ENCODE assay signal across 8 cellular contexts in the genomic region with DNA sequence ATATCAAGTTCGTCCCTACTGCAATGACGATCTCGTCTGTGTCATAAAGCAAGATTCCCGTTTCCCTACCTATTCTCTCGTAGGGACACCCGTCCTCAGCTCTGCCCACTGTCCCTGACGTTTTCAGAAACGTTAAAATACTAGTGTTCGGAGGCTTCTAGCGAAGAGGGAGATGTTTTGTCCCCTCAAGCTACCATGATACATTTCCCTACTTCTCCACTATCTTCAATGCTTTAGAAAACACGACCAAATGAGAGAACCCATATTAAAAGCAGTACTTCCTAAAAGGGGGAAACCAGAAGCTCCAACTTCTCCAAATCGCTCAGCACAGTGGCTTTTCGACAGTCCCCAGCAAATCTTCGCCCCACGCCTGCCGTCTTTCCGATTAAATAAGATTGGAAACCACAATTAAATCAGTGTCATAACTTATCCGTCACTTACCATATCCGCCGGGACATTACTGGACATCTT. TPM values are rescaled to one million over a fixed set of nuclear protein-coding genes. Genes with fewer than 3 reads are reported as not detected.
DNase-seq lines count a peak whose midpoint lies in the region; ATAC-seq and TF ChIP-seq lines count a peak whose summit lies in the region.

No MANE protein-coding gene starts in this region.

- no peak for TF ChIP-seq POLR2A in gastroesophageal sphincter (IDR thresholded peaks at IDR 0.05)

- DNase-seq in NCI-H1092 treated with DMSO at 0.1 percent for 48 hours (lab: John Stamatoyannopoulos, UW): peak; percentile 42
- no peak for DNase-seq in NCI-H1092 (lab: John Stamatoyannopoulos, UW)
- peak; percentile 56 to 72 for DNase-seq in NCI-H526 (lab: John Stamatoyannopoulos, UW)
- no peak for DNase-seq in activated T-cell treated with anti-CD3 and anti-CD28 coated beads, Interleukin-2, amount 50 U/mL, for 4 hours
- DNase-seq in osteocyte (ENCODE audit: extremely low spot score, unreplicated experiment): no peak

- no peaks in the 10 kb centered on the region for H3K9me3 ChIP-seq in gastroesophageal sphincter

- H3K36me3 ChIP-seq in gastroesophageal sphincter: no peaks in the 10 kb centered on the region

- H3K4me3 ChIP-seq in gastroesophageal sphincter: peak overlapping the region; percentile 69 to 75

- peaks cover 2% of the 10 kb centered on the region for H3K36me3 Mint-ChIP-seq in activated T-cell treated with anti-CD3 and anti-CD28 coated beads, Interleukin-2, amount 50 U/mL, for 4 hours (ENCODE audit: insufficient read depth)
- H3K36me3 Mint-ChIP-seq in osteocyte (ENCODE audit: unreplicated experiment): no peaks in the 10 kb centered on the region

- no peak for TF ChIP-seq CTCF in gastroesophageal sphincter (IDR thresholded peaks at IDR 0.05)
- TF ChIP-seq CTCF in osteocyte (IDR thresholded peaks at IDR 0.05): no peak

- H3K4me1 Mint-ChIP-seq in activated T-cell treated with anti-CD3 and anti-CD28 coated beads, Interleukin-2, amount 50 U/mL, for 4 hours (ENCODE audit: low read depth): peaks cover 33% of the 10 kb centered on the region
- H3K4me1 Mint-ChIP-seq in osteocyte (ENCODE audit: unreplicated experiment): peaks cover 34% of the 10 kb centered on the region

- H3K9me3 Mint-ChIP-seq in activated T-cell treated with anti-CD3 and anti-CD28 coated beads, Interleukin-2, amount 50 U/mL, for 4 hours: no peaks in the 10 kb centered on the region
- no peaks in the 10 kb centered on the region for H3K9me3 Mint-ChIP-seq in osteocyte (ENCODE audit: unreplicated experiment)

- peaks cover 0 to 35% (median 4%) of the 10 kb centered on the region in 3 donors for H3K4me1 ChIP-seq in gastroesophageal sphincter

- WGBS in gastroesophageal sphincter (ENCODE audit: low coverage in 1 of 2), 2 donors: 0 to 1% methylated on average over 18 to 19 of the region's 20 CpGs

- H3K27me3 Mint-ChIP-seq in activated T-cell treated with anti-CD3 and anti-CD28 coated beads, Interleukin-2, amount 50 U/mL, for 4 hours (ENCODE audit: low read depth): no peaks in the 10 kb centered on the region
- H3K27me3 Mint-ChIP-seq in osteocyte (ENCODE audit: unreplicated experiment): no peaks in the 10 kb centered on the region

- ATAC-seq in activated T-cell treated with anti-CD3 and anti-CD28 coated beads, Interleukin-2, amount 50 U/mL, for 4 hours: peak; percentile 4 to 9
- ATAC-seq in gastroesophageal sphincter: no peak
- no peak for ATAC-seq in HG03139 (IDR thresholded peaks at IDR 0.05; ENCODE audit: unreplicated experiment)
- no peak for ATAC-seq in HG02759 (IDR thresholded peaks at IDR 0.05; ENCODE audit: unreplicated experiment)

- peak overlapping the region; percentile 83 to 99 (median 98) for H3K27ac ChIP-seq in gastroesophageal sphincter

- H3K27ac Mint-ChIP-seq in osteocyte (ENCODE audit: unreplicated experiment): peak overlapping the region; percentile 90

- TF ChIP-seq EP300 in gastroesophageal sphincter (IDR thresholded peaks at IDR 0.05): no peak

- H3K27me3 ChIP-seq in gastroesophageal sphincter: no peaks in the 10 kb centered on the region

- H3K4me3 Mint-ChIP-seq in activated T-cell treated with anti-CD3 and anti-CD28 coated beads, Interleukin-2, amount 50 U/mL, for 4 hours: peak overlapping the region; percentile 94
- peak overlapping the region; percentile 87 for H3K4me3 Mint-ChIP-seq in osteocyte (ENCODE audit: unreplicated experiment)

RNA-seq across cellular contexts. Expression of gene UBL3, which starts 1.3 kb away (rescaled TPM):
- total RNA-seq in activated T-cell treated with anti-CD3 and anti-CD28 coated beads, Interleukin-2, amount 50 U/mL, for 4 hours: 10 to 100 TPM; 12.3 to 14.1 (median 14.1) TPM
- total RNA-seq in gastroesophageal sphincter: 10 to 100 TPM; 36.7 to 46.7 (median 38.6) TPM
- total RNA-seq in osteocyte: 26.0 and 28.3 TPM in 2 replicates

Comparison
In these comparisons a context has a peak if more than half of its experiments do, and no peak if none do; other contexts are left out.
1. DNase-seq: peak in NCI-H1092 treated with DMSO at 0.1 percent for 48 hours (single experiment) and NCI-H526 (2 of 2); none in NCI-H1092 (single experiment), activated T-cell treated with anti-CD3 and anti-CD28 coated beads, Interleukin-2, amount 50 U/mL, for 4 hours (single experiment) and osteocyte (single experiment).
2. ATAC-seq: peak in activated T-cell treated with anti-CD3 and anti-CD28 coated beads, Interleukin-2, amount 50 U/mL, for 4 hours (2 of 2); none in gastroesophageal sphincter (single experiment), HG03139 (single experiment) and HG02759 (single experiment).